Comparison of ENCODE assay signal across 12 cellular contexts in the genomic region with DNA sequence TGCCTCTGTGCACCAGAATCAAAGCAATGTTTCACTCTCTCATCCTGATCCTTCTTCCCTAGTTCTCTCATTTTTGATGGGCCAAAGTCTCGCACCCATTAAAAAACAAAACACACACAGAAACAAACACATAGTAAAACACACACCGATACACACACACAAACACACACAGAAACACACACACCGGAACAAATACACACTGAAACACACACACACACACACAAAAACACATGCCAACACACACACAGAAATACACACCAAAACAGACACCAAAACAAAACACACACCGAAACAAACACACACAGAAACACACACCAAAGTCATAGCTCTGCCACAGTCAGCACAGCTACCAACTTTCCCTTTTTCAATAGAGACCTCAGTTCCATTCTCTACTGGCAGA. TPM values are rescaled to one million over a fixed set of nuclear protein-coding genes. Genes with fewer than 3 reads are reported as not detected.
DNase-seq lines count a peak whose midpoint lies in the region; ATAC-seq and TF ChIP-seq lines count a peak whose summit lies in the region.
"Had no signal": no experiment of that assay in that cellular context is flagged by ENCODE, and none has a peak within 500 bp of the region (broad histone marks: within the 10 kb centered on the region; RNA-seq: fewer than 3 reads in every experiment).

No MANE protein-coding gene starts in this region.

- intact Hi-C loops in activated CD4-positive, alpha-beta T cell treated with anti-CD3 and anti-CD28 coated beads, Interleukin-2, amount 10 ng/mL, durations not matched to agents 24 days and 14 days (cut with micrococcal nuclease) = no loop called here

- H3K4me3 Mint-ChIP-seq in activated CD4-positive, alpha-beta T cell treated with anti-CD3 and anti-CD28 coated beads, Interleukin-2, amount 10 ng/mL, durations not matched to agents 24 days and 14 days = no peak overlapping the region
- H3K4me3 Mint-ChIP-seq in WTC11 = no peak overlapping the region
- peak overlapping the region; percentile 16 for H3K4me3 Mint-ChIP-seq in glutamatergic neuron (ENCODE audit: unreplicated experiment)
- no peak overlapping the region for H3K4me3 Mint-ChIP-seq in stimulated activated naive B cell treated with anti-CD40 and anti-IgM and Interleukin-4, amounts not matched to agents 10 μg/mL and 1 μg/mL and 100 μg/mL, for 72 hours

- H3K27me3 ChIP-seq in effector memory CD4-positive, alpha-beta T cell (replicated peaks; ENCODE audit: control insufficient read depth, insufficient read depth, low read length, poor library complexity, severe bottlenecking) = no peaks in the 10 kb centered on the region
- H3K27me3 ChIP-seq: SJSA1 had no signal

- H3K36me3 ChIP-seq in effector memory CD4-positive, alpha-beta T cell (ENCODE audit: control insufficient read depth, insufficient read depth, low read length) = peaks cover 56% of the 10 kb centered on the region

- peaks cover 45% of the 10 kb centered on the region for H3K36me3 Mint-ChIP-seq in activated CD4-positive, alpha-beta T cell treated with anti-CD3 and anti-CD28 coated beads, Interleukin-2, amount 10 ng/mL, durations not matched to agents 24 days and 14 days (ENCODE audit: low read depth)
- H3K36me3 Mint-ChIP-seq in WTC11 = peaks cover 31% of the 10 kb centered on the region
- H3K36me3 Mint-ChIP-seq in glutamatergic neuron (ENCODE audit: unreplicated experiment) = peaks cover 4% of the 10 kb centered on the region
- peaks cover 45 to 58% of the 10 kb centered on the region in 2 donors for H3K36me3 Mint-ChIP-seq in stimulated activated naive B cell treated with anti-CD40 and anti-IgM and Interleukin-4, amounts not matched to agents 10 μg/mL and 1 μg/mL and 100 μg/mL, for 72 hours

- TF ChIP-seq CTCF in WTC11 (IDR thresholded peaks at IDR 0.05) (no peak), glutamatergic neuron (IDR thresholded peaks at IDR 0.05; ENCODE audit: partially characterized antibody, unreplicated experiment) (no peak)

- H3K9me3 ChIP-seq in effector memory CD4-positive, alpha-beta T cell (ENCODE audit: control insufficient read depth, low read length) = no peaks in the 10 kb centered on the region
- H3K9me3 ChIP-seq: A549, SJSA1 had no signal

- peaks cover 9% of the 10 kb centered on the region for H3K4me1 ChIP-seq in effector memory CD4-positive, alpha-beta T cell (ENCODE audit: control insufficient read depth, insufficient read depth, low read length, poor library complexity, severe bottlenecking)

- peak overlapping the region; percentile 79 for H3K27ac Mint-ChIP-seq in activated CD4-positive, alpha-beta T cell treated with anti-CD3 and anti-CD28 coated beads, Interleukin-2, amount 10 ng/mL, durations not matched to agents 24 days and 14 days
- H3K27ac Mint-ChIP-seq in WTC11 = peak overlapping the region; percentile 85
- no peak overlapping the region for H3K27ac Mint-ChIP-seq in glutamatergic neuron (ENCODE audit: unreplicated experiment)
- H3K27ac Mint-ChIP-seq in stimulated activated naive B cell treated with anti-CD40 and anti-IgM and Interleukin-4, amounts not matched to agents 10 μg/mL and 1 μg/mL and 100 μg/mL, for 72 hours = peak overlapping the region; percentile 14

- no peak overlapping the region for H3K4me3 ChIP-seq in effector memory CD4-positive, alpha-beta T cell (ENCODE audit: insufficient read depth, low read depth, low read length, poor library complexity, severe bottlenecking)
- H3K4me3 ChIP-seq: A549, SJSA1 had no signal

- ATAC-seq in WTC11 (no peak), GM21619 (IDR thresholded peaks at IDR 0.05; ENCODE audit: unreplicated experiment) (no peak), HG03457 (IDR thresholded peaks at IDR 0.05; ENCODE audit: unreplicated experiment) (no peak)
- ATAC-seq in stimulated activated naive B cell treated with anti-CD40 and anti-IgM and Interleukin-4, amounts not matched to agents 10 μg/mL and 1 μg/mL and 100 μg/mL, for 72 hours (replicated peaks) = no peak

- H3K4me1 Mint-ChIP-seq in activated CD4-positive, alpha-beta T cell treated with anti-CD3 and anti-CD28 coated beads, Interleukin-2, amount 10 ng/mL, durations not matched to agents 24 days and 14 days = peaks cover 46% of the 10 kb centered on the region
- H3K4me1 Mint-ChIP-seq in WTC11 (peaks cover 31% of the 10 kb centered on the region), glutamatergic neuron (ENCODE audit: low read depth, unreplicated experiment) (peaks cover 24% of the 10 kb centered on the region)
- H3K4me1 Mint-ChIP-seq in stimulated activated naive B cell treated with anti-CD40 and anti-IgM and Interleukin-4, amounts not matched to agents 10 μg/mL and 1 μg/mL and 100 μg/mL, for 72 hours = peaks cover 50 to 73% of the 10 kb centered on the region in 2 donors

- no peaks in the 10 kb centered on the region for H3K27me3 Mint-ChIP-seq in activated CD4-positive, alpha-beta T cell treated with anti-CD3 and anti-CD28 coated beads, Interleukin-2, amount 10 ng/mL, durations not matched to agents 24 days and 14 days
- no peaks in the 10 kb centered on the region for H3K27me3 Mint-ChIP-seq in WTC11 (ENCODE audit: low read depth)
- peaks cover 3% of the 10 kb centered on the region for H3K27me3 Mint-ChIP-seq in glutamatergic neuron (ENCODE audit: unreplicated experiment)
- H3K27me3 Mint-ChIP-seq in stimulated activated naive B cell treated with anti-CD40 and anti-IgM and Interleukin-4, amounts not matched to agents 10 μg/mL and 1 μg/mL and 100 μg/mL, for 72 hours = no peaks in the 10 kb centered on the region

- no peak overlapping the region for H3K27ac ChIP-seq in effector memory CD4-positive, alpha-beta T cell (ENCODE audit: insufficient read depth, low read length, poor library complexity, severe bottlenecking)
- H3K27ac ChIP-seq: A549, SJSA1 had no signal

- CTCF ChIA-PET in WTC11 (lab: Charles Lee) = interaction anchor here (0.5 to 2.6 kb wide), 14 partner anchors 8 to 396 kb away, joined by 3 to 16 read pairs (median 4); partner anchors contain the start of genes HSPB9 and KAT2A

- no peaks in the 10 kb centered on the region for H3K9me3 Mint-ChIP-seq in activated CD4-positive, alpha-beta T cell treated with anti-CD3 and anti-CD28 coated beads, Interleukin-2, amount 10 ng/mL, durations not matched to agents 24 days and 14 days
- H3K9me3 Mint-ChIP-seq in WTC11 (no peaks in the 10 kb centered on the region), glutamatergic neuron (ENCODE audit: unreplicated experiment) (no peaks in the 10 kb centered on the region)
- no peaks in the 10 kb centered on the region for H3K9me3 Mint-ChIP-seq in stimulated activated naive B cell treated with anti-CD40 and anti-IgM and Interleukin-4, amounts not matched to agents 10 μg/mL and 1 μg/mL and 100 μg/mL, for 72 hours

- DNase-seq in activated CD4-positive, alpha-beta T cell treated with anti-CD3 and anti-CD28 coated beads, Interleukin-2, amount 10 ng/mL, durations not matched to agents 24 days and 14 days = no peak
- DNase-seq in activated CD4-positive, alpha-beta T cell treated with anti-CD3 and anti-CD28 coated beads for 4 hours = no peak
- DNase-seq in WTC11 (ENCODE audit: low spot score) = no peak
- no peak for DNase-seq in glutamatergic neuron
- no peak for DNase-seq in stimulated activated naive B cell treated with anti-CD40 and anti-IgM and Interleukin-4, amounts not matched to agents 10 μg/mL and 1 μg/mL and 100 μg/mL, for 72 hours
- no peak for DNase-seq in effector memory CD4-positive, alpha-beta T cell
- DNase-seq: stimulated activated CD4-positive, alpha-beta T cell treated with anti-CD3 and anti-CD28 coated beads, Interleukin-12 subunit alpha, Interleukin-12 subunit beta, amount 100 ng/mL, for 4 hours had no signal

- POLR2A ChIA-PET in WTC11 (lab: Charles Lee) = no interaction called here

TF ChIP-seq in WTC11, 78 proteins besides CTCF, POLR2A, EP300 and RAD21 (continues in another document):
- TF ChIP-seq NR2C2 (CRISPR knock-in tag; IDR thresholded peaks at IDR 0.05) (no peak), TCF7 (CRISPR knock-in tag; IDR thresholded peaks at IDR 0.05; ENCODE audit: low read depth) (no peak), ZMAT4 (CRISPR knock-in tag; IDR thresholded peaks at IDR 0.05) (no peak), IRF2 (CRISPR knock-in tag; IDR thresholded peaks at IDR 0.05; ENCODE audit: borderline replicate concordance, low read depth) (no peak)

RNA-seq across cellular contexts. Expression of gene HSPB9, which starts 8.6 kb away (rescaled TPM):
- total RNA-seq in activated CD4-positive, alpha-beta T cell treated with anti-CD3 and anti-CD28 coated beads, Interleukin-2, amount 10 ng/mL, durations not matched to agents 24 days and 14 days = not detected in 2 replicates
- 0.30 to 0.57 TPM (median 0.46 TPM) in 3 replicates for total RNA-seq in WTC11 (2021)
- total RNA-seq in glutamatergic neuron (ENCODE audit: unreplicated experiment) = 0.44 TPM
- total RNA-seq: mononuclear cell, SJSA1 had no signal

RNA-seq across cellular contexts. Expression of gene KAT2A, which starts 10.1 kb away (rescaled TPM):
- 76.6 and 77.4 TPM in 2 replicates for total RNA-seq in activated CD4-positive, alpha-beta T cell treated with anti-CD3 and anti-CD28 coated beads, Interleukin-2, amount 10 ng/mL, durations not matched to agents 24 days and 14 days
- total RNA-seq in WTC11 (2021) (44.8 to 54.0 TPM (median 52.7 TPM) in 3 replicates), glutamatergic neuron (ENCODE audit: unreplicated experiment) (29.3 TPM)

RNA-seq across cellular contexts. Expression of gene DHX58, which starts 18.7 kb away (rescaled TPM):
- total RNA-seq in activated CD4-positive, alpha-beta T cell treated with anti-CD3 and anti-CD28 coated beads, Interleukin-2, amount 10 ng/mL, durations not matched to agents 24 days and 14 days = 22.9 and 25.8 TPM in 2 replicates
- 6.3 to 7.6 TPM (median 7.3 TPM) in 3 replicates for total RNA-seq in WTC11 (2021)
- total RNA-seq in glutamatergic neuron (ENCODE audit: unreplicated experiment) = 0.42 TPM

RNA-seq across cellular contexts. Expression of gene RAB5C, which starts 23.6 kb away (rescaled TPM):
- total RNA-seq in activated CD4-positive, alpha-beta T cell treated with anti-CD3 and anti-CD28 coated beads, Interleukin-2, amount 10 ng/mL, durations not matched to agents 24 days and 14 days = 55.8 and 64.6 TPM in 2 replicates
- total RNA-seq in WTC11 (2021) = 74.3 to 84.8 TPM (median 84.1 TPM) in 3 replicates
- total RNA-seq in glutamatergic neuron (ENCODE audit: unreplicated experiment) = 94.7 TPM

RNA-seq across cellular contexts. Expression of gene ZNF385C, which starts 33.0 kb away (rescaled TPM):
- 0.16 TPM in 1 of 2 replicates, not detected in the other for total RNA-seq in activated CD4-positive, alpha-beta T cell treated with anti-CD3 and anti-CD28 coated beads, Interleukin-2, amount 10 ng/mL, durations not matched to agents 24 days and 14 days
- total RNA-seq in WTC11 (2021) = 3.1 to 4.5 TPM (median 3.7 TPM) in 3 replicates
- 1.5 TPM for total RNA-seq in glutamatergic neuron (ENCODE audit: unreplicated experiment)
- total RNA-seq: SJSA1 had no signal
